Comparison of ENCODE assay signal across 9 cellular contexts in the genomic region with DNA sequence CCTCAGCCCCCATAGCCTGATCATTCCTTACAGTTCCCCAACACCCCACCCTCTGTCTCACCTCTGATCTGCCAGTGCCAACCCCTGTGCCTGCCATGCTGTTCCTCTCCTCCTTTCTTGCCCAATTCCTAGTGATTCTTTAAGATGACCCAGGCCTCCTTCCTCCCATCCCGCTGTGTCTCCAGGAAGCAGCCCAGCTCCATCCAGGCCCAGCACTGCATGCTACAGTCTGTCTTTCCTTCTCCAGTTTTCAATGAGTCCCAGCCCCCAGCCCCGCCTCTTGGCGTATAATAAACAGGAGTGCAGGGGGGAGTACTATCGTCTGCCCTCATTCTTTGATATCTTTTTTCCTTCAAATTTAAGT. TPM values are rescaled to one million over a fixed set of nuclear protein-coding genes. Genes with fewer than 3 reads are reported as not detected.
A peak's percentile ranks its signal among the peaks of the same experiment; 100 is the strongest.
DNase-seq lines count a peak whose midpoint lies in the region; ATAC-seq, FAIRE-seq and TF ChIP-seq lines count a peak whose summit lies in the region.
"Had no signal": no experiment of that assay in that cellular context is flagged by ENCODE, and none has a peak within 500 bp of the region (broad histone marks: within the 10 kb centered on the region; RNA-seq: fewer than 3 reads in every experiment).

No MANE protein-coding gene starts in this region.

- peaks cover 47 to 66% (median 58%) of the 10 kb centered on the region in 3 donors for H3K4me1 Mint-ChIP-seq in T-cell

- H3K4me3 ChIP-seq in hepatocyte (peak overlapping the region; percentile 34), small intestine (ENCODE audit: low read depth in 1 of 2, low read length in 2 of 2) (peak overlapping the region in 1 of 2 donors; percentile 53), WERI-Rb-1 (ENCODE audit: low read depth, low read length) (no peak overlapping the region)

- H3K36me3 Mint-ChIP-seq in T-cell: peaks cover 10% of the 10 kb centered on the region

- DNase-seq in DMS53 (lab: John Stamatoyannopoulos, UW) (peak; percentile 64), DMS53 treated with DMSO at 0.1 percent for 48 hours (lab: John Stamatoyannopoulos, UW; ENCODE audit: unreplicated experiment) (no peak), T-cell (no peak), hepatocyte (ENCODE audit: low spot score) (peak; percentile 13), small intestine (peak; percentile 27), DMS153 (lab: John Stamatoyannopoulos, UW) (no peak), WERI-Rb-1 (no peak)

- no peaks in the 10 kb centered on the region for H3K27me3 ChIP-seq in hepatocyte
- H3K27me3 ChIP-seq in small intestine (ENCODE audit: control insufficient read depth in 2 of 2, insufficient read depth in 2 of 2, low read length in 2 of 2): no peaks in the 10 kb centered on the region
- no peaks in the 10 kb centered on the region for H3K27me3 ChIP-seq in WERI-Rb-1 (ENCODE audit: insufficient read depth, low read depth, severe bottlenecking)

- no peaks in the 10 kb centered on the region for H3K9me2 ChIP-seq in hepatocyte (replicated peaks; ENCODE audit: insufficient read depth)

- no peak overlapping the region for H2AFZ ChIP-seq in hepatocyte

- no peak for ATAC-seq in T-cell (replicated peaks in 1 of 4)
- ATAC-seq in HG02885 (IDR thresholded peaks at IDR 0.05; ENCODE audit: poor library complexity, unreplicated experiment): no peak

- peak overlapping the region; percentile 75 for H3K4me2 ChIP-seq in hepatocyte

- H3K36me3 ChIP-seq in hepatocyte (replicated peaks; ENCODE audit: insufficient read depth, low read depth) (no peaks in the 10 kb centered on the region), small intestine (ENCODE audit: control insufficient read depth in 2 of 2, insufficient read depth in 2 of 2, low read length in 2 of 2) (peaks cover 0 to 4% of the 10 kb centered on the region in 2 donors), WERI-Rb-1 (no peaks in the 10 kb centered on the region)

- peaks cover 12% of the 10 kb centered on the region for H3K4me1 ChIP-seq in hepatocyte (ENCODE audit: insufficient read depth)
- no peaks in the 10 kb centered on the region for H3K4me1 ChIP-seq in small intestine (ENCODE audit: control insufficient read depth in 2 of 2, insufficient read depth in 1 of 2, low read depth in 1 of 2, low read length in 1 of 2)

- no peak for FAIRE-seq in small intestine (lab: Jason Lieb, UNC)

- H3K27ac ChIP-seq in hepatocyte (peak overlapping the region; percentile 59), small intestine (ENCODE audit: low read depth in 1 of 2, low read length in 1 of 2) (peak overlapping the region; percentile 75 to 80), WERI-Rb-1 (no peak overlapping the region)
- H3K27ac ChIP-seq: left ventricle myocardium inferior had no signal

- WGBS in hepatocyte (ENCODE audit: low lambda C conversion rate, missing lambda C conversion rate): 67% methylated on average over 4 of the region's 4 CpGs
- WGBS in small intestine, 3 donors: 20 to 45% (median 35%) methylated on average over 4 of the region's 4 CpGs

- CTCF ChIA-PET in T-cell (lab: Charles Lee): interaction anchor here (0.5 to 0.8 kb wide), 3 partner anchors 18 to 805 kb away, joined by 3 to 6 read pairs (median 3); no protein-coding TSS in a partner anchor

- no peaks in the 10 kb centered on the region for H3K9me3 ChIP-seq in hepatocyte (ENCODE audit: low read depth)
- no peaks in the 10 kb centered on the region for H3K9me3 ChIP-seq in small intestine (ENCODE audit: control insufficient read depth, low read depth)
- no peaks in the 10 kb centered on the region for H3K9me3 ChIP-seq in WERI-Rb-1 (ENCODE audit: severe bottlenecking)
- H3K9me3 ChIP-seq: left ventricle myocardium inferior had no signal

- peak overlapping the region; percentile 57 to 79 (median 78) for H3K4me3 Mint-ChIP-seq in T-cell

- H3K27me3 Mint-ChIP-seq in T-cell: no peaks in the 10 kb centered on the region

- no peaks in the 10 kb centered on the region for H3K9me3 Mint-ChIP-seq in T-cell

- peaks cover 9% of the 10 kb centered on the region for H3K79me2 ChIP-seq in hepatocyte

- H3K27ac Mint-ChIP-seq in T-cell: peak overlapping the region; percentile 93 to 95

- no peak for TF ChIP-seq CTCF in hepatocyte (IDR thresholded peaks at IDR 0.05; ENCODE audit: poor library complexity)
- no peak for TF ChIP-seq CTCF in WERI-Rb-1 (IDR thresholded peaks at IDR 0.05; ENCODE audit: low read depth, low read length)

- POLR2A ChIA-PET in T-cell (lab: Charles Lee): no interaction called here

- H4K20me1 ChIP-seq in hepatocyte (ENCODE audit: insufficient read depth, poor library complexity, severe bottlenecking): no peaks in the 10 kb centered on the region

RNA-seq across cellular contexts. Expression of a gene that starts 12.3 kb away (rescaled TPM):
- total RNA-seq in T-cell (100 to 1,000 TPM; 200 to 364 (median 284) TPM), hepatocyte (46.0 and 53.7 TPM in 2 replicates)
- polyA plus RNA-seq in hepatocyte (85.3 and 101 TPM in 2 replicates), small intestine (10 to 100 TPM in 2 of 3 donors, 1 to 10 TPM in 1; 6.5 to 25.6 (median 17.0) TPM)

RNA-seq across cellular contexts. Expression of a gene that starts 21.0 kb away (rescaled TPM):
- total RNA-seq in T-cell: 10 to 100 TPM; 66.4 to 96.8 (median 76.8) TPM
- total RNA-seq in hepatocyte: 80.4 and 83.9 TPM in 2 replicates
- polyA plus RNA-seq in hepatocyte: 162 and 167 TPM in 2 replicates
- 10 to 100 TPM; 46.7 to 76.9 (median 74.3) TPM for polyA plus RNA-seq in small intestine

RNA-seq across cellular contexts. Expression of a gene that starts 24.4 kb away (rescaled TPM):
- 10 to 100 TPM; 32.5 to 36.9 (median 34.5) TPM for total RNA-seq in T-cell
- 20.5 and 20.8 TPM in 2 replicates for total RNA-seq in hepatocyte
- polyA plus RNA-seq in hepatocyte: 52.4 and 57.3 TPM in 2 replicates
- 10 to 100 TPM; 27.7 to 49.2 (median 38.4) TPM for polyA plus RNA-seq in small intestine

RNA-seq across cellular contexts. Expression of a gene that starts 26.5 kb away (rescaled TPM):
- total RNA-seq in T-cell: 10 to 100 TPM; 36.3 to 72.9 (median 69.3) TPM
- 28.5 and 34.1 TPM in 2 replicates for total RNA-seq in hepatocyte
- polyA plus RNA-seq in hepatocyte: 105 and 112 TPM in 2 replicates
- polyA plus RNA-seq in small intestine: 10 to 100 TPM; 30.0 to 39.2 (median 36.7) TPM

RNA-seq across cellular contexts. Expression of a gene that starts 30.0 kb away (rescaled TPM):
- 100 to 1,000 TPM; 115 to 170 (median 150) TPM for total RNA-seq in T-cell
- 8.4 and 20.9 TPM in 2 replicates for total RNA-seq in hepatocyte
- polyA plus RNA-seq in hepatocyte: 12.5 and 18.1 TPM in 2 replicates
- polyA plus RNA-seq in small intestine: 100 to 1,000 TPM in 1 of 3 donors, 10 to 100 TPM in 2; 36.1 to 131 (median 68.4) TPM

Comparison
In these comparisons a context has a peak if more than half of its experiments do, and no peak if none do; other contexts are left out.
1. DNase-seq: peak in DMS53 (single experiment), hepatocyte (single experiment) and small intestine (single experiment); none in DMS53 treated with DMSO at 0.1 percent for 48 hours (single experiment), T-cell (0 of 34), DMS153 (single experiment) and WERI-Rb-1 (single experiment).